12 cellular contexts compared by ENCODE assay signal in the genomic region with DNA sequence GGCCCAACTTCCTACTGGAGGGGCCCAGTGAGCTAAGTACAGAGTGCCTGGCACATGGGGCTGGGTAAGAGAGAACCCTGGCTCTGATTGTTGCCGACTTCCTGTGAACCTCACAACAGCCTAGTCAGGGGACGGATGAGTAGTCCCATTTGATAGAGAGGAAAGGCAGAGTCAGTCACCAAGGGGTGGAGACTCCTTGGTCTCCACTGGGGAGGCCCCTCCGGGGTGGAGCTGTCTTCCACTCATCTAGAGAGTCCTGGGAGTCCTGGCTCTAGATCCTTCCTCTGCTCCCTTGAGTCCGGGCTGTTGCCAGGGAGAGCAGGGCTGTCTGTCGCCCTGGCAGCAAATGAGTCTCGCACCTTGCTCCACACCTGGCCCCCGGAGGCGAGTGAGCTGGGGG. TPM values are rescaled to one million over a fixed set of nuclear protein-coding genes. Genes with fewer than 3 reads are reported as not detected.
DNase-seq lines count a peak whose midpoint lies in the region; ATAC-seq and TF ChIP-seq lines count a peak whose summit lies in the region.
"Had no signal": no experiment of that assay in that cellular context is flagged by ENCODE, and none has a peak within 500 bp of the region (broad histone marks: within the 10 kb centered on the region; RNA-seq: fewer than 3 reads in every experiment).

No MANE protein-coding gene starts in this region.

- CTCF ChIA-PET in HCT116 (lab: Charles Lee) = interaction anchor here (1.3 kb wide), 1 partner anchor 30 kb away, joined by 4 read pairs; no protein-coding TSS in a partner anchor

- peaks cover 74% of the 10 kb centered on the region for H3K4me1 Mint-ChIP-seq in activated naive CD4-positive, alpha-beta T cell treated with anti-CD3 and anti-CD28 coated beads, Interleukin-2, amount 50 U/mL, for 24 hours

- H3K27ac Mint-ChIP-seq in activated naive CD4-positive, alpha-beta T cell treated with anti-CD3 and anti-CD28 coated beads, Interleukin-2, amount 50 U/mL, for 24 hours = peak overlapping the region; percentile 91

- H3K9me3 ChIP-seq in HCT116 (ENCODE audit: control insufficient read depth in 1 of 2, insufficient read depth in 1 of 2, low read depth in 1 of 2, low read length in 2 of 2) (no peaks in the 10 kb centered on the region), testis (no peaks in the 10 kb centered on the region)
- H3K9me3 ChIP-seq: transverse colon had no signal

- H3K9me3 Mint-ChIP-seq in activated naive CD4-positive, alpha-beta T cell treated with anti-CD3 and anti-CD28 coated beads, Interleukin-2, amount 50 U/mL, for 24 hours = no peaks in the 10 kb centered on the region

- RAD21 ChIA-PET in HCT116 (lab: Charles Lee; ENCODE audit: low non-redundant PET in 1 of 2, low total read pairs in 2 of 2, uncharacterized antibody in 2 of 2, unreplicated experiment in 2 of 2) = no interaction called here

- H3K9ac ChIP-seq in HCT116 (ENCODE audit: low read length) = no peak overlapping the region

- no peaks in the 10 kb centered on the region for H3K27me3 Mint-ChIP-seq in activated naive CD4-positive, alpha-beta T cell treated with anti-CD3 and anti-CD28 coated beads, Interleukin-2, amount 50 U/mL, for 24 hours

- 82 to 90% methylated on average over 2 to 8 of the region's 8 CpGs for WGBS in testis, 2 donors

- no peaks in the 10 kb centered on the region for H4K20me1 ChIP-seq in HCT116 (ENCODE audit: insufficient read depth)

- H2AFZ ChIP-seq in HCT116 (ENCODE audit: low read depth, low read length, poor library complexity, severe bottlenecking) = no peak overlapping the region

- H3K4me1 ChIP-seq in HCT116 (ENCODE audit: control insufficient read depth in 1 of 2, insufficient read depth in 2 of 2, low read length in 2 of 2) (peaks cover 0 to 8% of the 10 kb centered on the region in 2 experiments; a peak in 2 of 4 replicates), testis (no peaks in the 10 kb centered on the region)

- DNase-seq in HCT116 (ENCODE audit: low read depth, low spot score) (no peak), testis (no peak), hypothalamus (lab: John Stamatoyannopoulos, UW) (no peak)
- DNase-seq in stimulated activated CD4-positive, alpha-beta T cell treated with anti-CD3 and anti-CD28 coated beads, Interleukin-1b, Interleukin-23, amount 100 ng/mL, for 48 hours = peak; percentile 82
- DNase-seq: DMS 273 treated with DMSO at 0.1 percent for 48 hours, left cardiac atrium, occipital lobe, transverse colon had no signal

- H3K9me2 ChIP-seq in HCT116 (ENCODE audit: insufficient read depth) = no peaks in the 10 kb centered on the region

- POLR2A ChIA-PET in HCT116 (lab: Charles Lee) = interaction anchor here (1.0 kb wide), 1 partner anchor 32 kb away, joined by 3 read pairs; no protein-coding TSS in a partner anchor

- peaks cover 15% of the 10 kb centered on the region for H3K36me3 Mint-ChIP-seq in activated naive CD4-positive, alpha-beta T cell treated with anti-CD3 and anti-CD28 coated beads, Interleukin-2, amount 50 U/mL, for 24 hours

- TF ChIP-seq RAD21 in HCT116 (IDR thresholded peaks at IDR 0.05; ENCODE audit: low read depth) = no peak

- peaks cover 11% of the 10 kb centered on the region for H3K79me2 ChIP-seq in HCT116 (ENCODE audit: insufficient read depth, low read length)

- H3K4me3 Mint-ChIP-seq in activated naive CD4-positive, alpha-beta T cell treated with anti-CD3 and anti-CD28 coated beads, Interleukin-2, amount 50 U/mL, for 24 hours = peak overlapping the region; percentile 79

- H3K4me3 ChIP-seq in HCT116 (replicated peaks in 1 of 2; ENCODE audit: low read depth in 1 of 2, low read length in 2 of 2) = no peak overlapping the region
- H3K4me3 ChIP-seq in testis = no peak overlapping the region
- H3K4me3 ChIP-seq: transverse colon had no signal

- no peak for TF ChIP-seq POLR2A in HCT116 (IDR thresholded peaks at IDR 0.05; ENCODE audit: borderline replicate concordance, extremely low read depth, insufficient read depth, insufficient read length)
- TF ChIP-seq POLR2A in testis (IDR thresholded peaks at IDR 0.05) = no peak

- ATAC-seq in HCT116 (no peak), GM19023 (IDR thresholded peaks at IDR 0.05; ENCODE audit: unreplicated experiment) (no peak), GM18517 (IDR thresholded peaks at IDR 0.05; ENCODE audit: unreplicated experiment) (no peak)
- peak; percentile 77 to 80 for ATAC-seq in activated CD4-positive, CD25-positive, alpha-beta regulatory T cell treated with anti-CD3 and anti-CD28 coated beads, Interleukin-2, amount 50 U/mL, for 24 hours
- ATAC-seq: left cardiac atrium had no signal

- TF ChIP-seq CTCF in HCT116 (IDR thresholded peaks at IDR 0.05 in 2 of 3, conservative IDR thresholded peaks at IDR 0.05 in 1 of 3; ENCODE audit: borderline replicate concordance in 1 of 3, insufficient read depth in 1 of 3, low read depth in 2 of 3, low read length in 2 of 3) (no peak), testis (IDR thresholded peaks at IDR 0.05) (no peak)

- H3K36me3 ChIP-seq in HCT116 (ENCODE audit: control insufficient read depth in 1 of 2, insufficient read depth in 2 of 2, low read length in 2 of 2) = peaks cover 25 to 48% of the 10 kb centered on the region in 2 experiments; a peak in 3 of 4 replicates
- no peaks in the 10 kb centered on the region for H3K36me3 ChIP-seq in testis (ENCODE audit: low read depth, missing control alignments)

- intact Hi-C loops in HCT116 (cut with micrococcal nuclease) (no loop called here), testis (cut with DNase I; ENCODE audit: low total_unique reads) (no loop called here)

- no peak overlapping the region for H3K27ac ChIP-seq in HCT116 (ENCODE audit: low read depth, low read length)
- H3K27ac ChIP-seq in testis = no peak overlapping the region
- H3K27ac ChIP-seq: transverse colon had no signal

- H3K27me3 ChIP-seq in HCT116 (ENCODE audit: insufficient read depth, low read length) (no peaks in the 10 kb centered on the region), testis (no peaks in the 10 kb centered on the region)
- H3K27me3 ChIP-seq: transverse colon had no signal

- H3K4me2 ChIP-seq in HCT116 (ENCODE audit: low read length) = no peak overlapping the region

- no TSS peak for BruUV-seq in HCT116 (replicated peaks; lab: Mats Ljungman, UMichigan)

TF ChIP-seq in HCT116, 20 proteins besides CTCF, POLR2A, EP300 and RAD21:
- TF ChIP-seq SRF (IDR thresholded peaks at IDR 0.05; ENCODE audit: low read depth) = no peak
- peak; percentile 33; the same call in 1 of the 2 replicates for TF ChIP-seq POLR2AphosphoS5 (IDR thresholded peaks at IDR 0.05; ENCODE audit: low read depth, low read length)

RNA-seq across cellular contexts. Expression of a gene that starts 8.0 kb away (rescaled TPM):
- total RNA-seq in HCT116 (2021; ENCODE audit: unreplicated experiment) (89.3 TPM), testis (10 to 100 TPM; 51.8 to 57.0 TPM)
- polyA plus RNA-seq in HCT116 (2012) = 88.3 and 90.2 TPM in 2 replicates
- 32.6 TPM for polyA plus RNA-seq in testis (ENCODE audit: insufficient read depth, low read depth, low replicate concordance)

RNA-seq across cellular contexts. Expression of a gene that starts 12.2 kb away (rescaled TPM):
- total RNA-seq in HCT116 (2021; ENCODE audit: unreplicated experiment) (39.9 TPM), testis (10 to 100 TPM; 19.9 to 23.2 TPM)
- polyA plus RNA-seq in HCT116 (2012) = 28.9 and 29.4 TPM in 2 replicates
- polyA plus RNA-seq in testis (ENCODE audit: insufficient read depth, low read depth, low replicate concordance) = 2.8 TPM

RNA-seq across cellular contexts. Expression of a gene that starts 25.1 kb away (rescaled TPM):
- total RNA-seq in HCT116 (2021; ENCODE audit: unreplicated experiment) (30.0 TPM), testis (1 to 10 TPM; 5.3 to 5.8 TPM)
- polyA plus RNA-seq in HCT116 (2012) = 46.8 and 58.1 TPM in 2 replicates
- polyA plus RNA-seq in testis (ENCODE audit: insufficient read depth, low read depth, low replicate concordance) = 4.9 TPM

RNA-seq across cellular contexts. Expression of a gene that starts 34.0 kb away (rescaled TPM):
- total RNA-seq in HCT116 (2021; ENCODE audit: unreplicated experiment) (not detected), testis (10 to 100 TPM; 27.5 to 45.7 TPM)
- not detected in 2 replicates for polyA plus RNA-seq in HCT116 (2012)
- 7.4 TPM for polyA plus RNA-seq in testis (ENCODE audit: insufficient read depth, low read depth, low replicate concordance)
- total RNA-seq: left cardiac atrium, occipital lobe, transverse colon had no signal

RNA-seq across cellular contexts. Expression of a gene that starts 39.0 kb away (rescaled TPM):
- total RNA-seq in HCT116 (2021; ENCODE audit: unreplicated experiment) (144 TPM), testis (10 to 100 TPM; 69.6 to 83.1 TPM)
- 110 and 117 TPM in 2 replicates for polyA plus RNA-seq in HCT116 (2012)
- 50.5 TPM for polyA plus RNA-seq in testis (ENCODE audit: insufficient read depth, low read depth, low replicate concordance)

Comparison
In these comparisons a context has a peak if more than half of its experiments do, and no peak if none do; other contexts are left out.
1. ATAC-seq: peak in activated CD4-positive, CD25-positive, alpha-beta regulatory T cell treated with anti-CD3 and anti-CD28 coated beads, Interleukin-2, amount 50 U/mL, for 24 hours (2 of 2); none in HCT116 (single experiment), GM19023 (single experiment) and GM18517 (single experiment).